25 cellular contexts compared by ENCODE assay signal in genomic region chr5:115736004-115736689, GRCh38.
A peak's percentile ranks its signal among the peaks of the same experiment; 100 is the strongest.
DNase-seq lines count a peak whose midpoint lies in the region; ATAC-seq, FAIRE-seq and TF ChIP-seq lines count a peak whose summit lies in the region.
"Had no signal": no experiment of that assay in that cellular context is flagged by ENCODE, and none has a peak within 500 bp of the region (broad histone marks: within the 10 kb centered on the region; RNA-seq: fewer than 3 reads in every experiment).

No MANE protein-coding gene starts in this region.

- no peak overlapping the region for H3K9ac ChIP-seq in HepG2 (ENCODE audit: insufficient read depth, low read depth, low read length)

- H3K27me3 ChIP-seq in right atrium auricular region = no peaks in the 10 kb centered on the region
- no peaks in the 10 kb centered on the region for H3K27me3 ChIP-seq in HepG2 (ENCODE audit: control insufficient read depth in 1 of 2, insufficient read depth in 2 of 2, low read length in 2 of 2)

- TF ChIP-seq CTCF in right atrium auricular region (IDR thresholded peaks at IDR 0.05) = no peak
- no peak for TF ChIP-seq CTCF in HepG2 (CRISPR knock-in tag; IDR thresholded peaks at IDR 0.05)

- no peaks in the 10 kb centered on the region for H4K20me1 ChIP-seq in HepG2 (ENCODE audit: insufficient read depth, low read length)

- FAIRE-seq in HepG2 (lab: Jason Lieb, UNC) = no peak
- FAIRE-seq: GM12878, HTR-8/SVneo, small intestine, urothelium cell line had no signal

- no peak overlapping the region for H3K4me2 ChIP-seq in HepG2 (ENCODE audit: low read depth, low read length)

- CTCF ChIA-PET in HepG2 (lab: Yijun Ruan, JAX; ENCODE audit: low intra/inter-chr PET ratio, low total read pairs) = no interaction called here

- H3K36me3 Mint-ChIP-seq in activated naive CD8-positive, alpha-beta T cell treated with anti-CD3 and anti-CD28 coated beads, Interleukin-2, amount 50 U/mL, for 24 hours (ENCODE audit: low read depth) = no peaks in the 10 kb centered on the region

- peak; percentile 56 for ATAC-seq in left ventricle myocardium superior
- peak; percentile 76 for ATAC-seq in activated naive CD8-positive, alpha-beta T cell treated with anti-CD3 and anti-CD28 coated beads, Interleukin-2, amount 50 U/mL, for 24 hours
- no peak for ATAC-seq in HepG2
- ATAC-seq in HG03457 (IDR thresholded peaks at IDR 0.05; ENCODE audit: unreplicated experiment) = no peak
- ATAC-seq: GM12878 had no signal

- POLR2A ChIA-PET in HepG2 (lab: Yijun Ruan, JAX) = no interaction called here

- TF ChIP-seq EP300 in HepG2 (IDR thresholded peaks at IDR 0.05; ENCODE audit: low read depth in 2 of 2, low read length in 2 of 2) (no peak), HepG2 (CRISPR knock-in tag; IDR thresholded peaks at IDR 0.05; ENCODE audit: borderline replicate concordance) (no peak)

- H3K27me3 Mint-ChIP-seq in activated naive CD8-positive, alpha-beta T cell treated with anti-CD3 and anti-CD28 coated beads, Interleukin-2, amount 50 U/mL, for 24 hours = peaks cover 32% of the 10 kb centered on the region

- H3K27ac ChIP-seq in right atrium auricular region = peak overlapping the region in 1 of 2 donors; percentile 35
- no peak overlapping the region for H3K27ac ChIP-seq in HepG2 (ENCODE audit: extremely low read length, insufficient read depth, low read length)
- H3K27ac ChIP-seq: C4-2B had no signal

- no peak overlapping the region for H2AFZ ChIP-seq in HepG2 (ENCODE audit: low read length)

- H3K9me3 Mint-ChIP-seq in activated naive CD8-positive, alpha-beta T cell treated with anti-CD3 and anti-CD28 coated beads, Interleukin-2, amount 50 U/mL, for 24 hours = no peaks in the 10 kb centered on the region
- H3K9me3 Mint-ChIP-seq: activated CD4-positive, alpha-beta memory T cell treated with anti-CD3 and anti-CD28 coated beads, Interleukin-2, amount 10 ng/mL, durations not matched to agents 7 days and 5 days; dendritic cell treated with granulocyte-macrophage colony-stimulating factor and Interleukin-4, amounts not matched to agents 40 ng/mL and 50 ng/mL, for 4 days had no signal

- no peak overlapping the region for H3K4me3 Mint-ChIP-seq in activated naive CD8-positive, alpha-beta T cell treated with anti-CD3 and anti-CD28 coated beads, Interleukin-2, amount 50 U/mL, for 24 hours
- H3K4me3 Mint-ChIP-seq: activated CD4-positive, alpha-beta memory T cell treated with anti-CD3 and anti-CD28 coated beads, Interleukin-2, amount 10 ng/mL, durations not matched to agents 7 days and 5 days; dendritic cell treated with granulocyte-macrophage colony-stimulating factor and Interleukin-4, amounts not matched to agents 40 ng/mL and 50 ng/mL, for 4 days had no signal

- BruUV-seq in HepG2 (replicated peaks; lab: Mats Ljungman, UMichigan) = no TSS peak

- in situ Hi-C loops in HepG2 (cut with HindIII; ENCODE audit: extremely low pct_ligation_motif_present, low pct_unique_long_range_greater_than_20kb) = no loop called here

- TF ChIP-seq POLR2A in HepG2 (IDR thresholded peaks at IDR 0.05; ENCODE audit: insufficient read depth in 1 of 2, low read depth in 2 of 2, low read length in 2 of 2) = no peak

- DNase-seq in left ventricle myocardium superior (no peak), right atrium auricular region (ENCODE audit: low spot score) (no peak), HepG2 (ENCODE audit: low spot score) (no peak), NCI-H748 treated with DMSO at 0.1 percent for 48 hours (lab: John Stamatoyannopoulos, UW) (no peak), HT-29 (ENCODE audit: low spot score) (no peak), NCI-H446 (lab: John Stamatoyannopoulos, UW) (no peak)
- DNase-seq in activated naive CD8-positive, alpha-beta T cell treated with anti-CD3 and anti-CD28 coated beads, Interleukin-2, amount 50 U/mL, for 24 hours = no peak
- DNase-seq: activated B cell treated with CpG ODN at 0.5 μM for 24 hours; activated CD4-positive, alpha-beta memory T cell treated with anti-CD3 and anti-CD28 coated beads, Interleukin-2, amount 10 ng/mL, durations not matched to agents 7 days and 5 days; activated naive CD4-positive, alpha-beta T cell; activated T-cell treated with anti-CD3 and anti-CD28 coated beads for 4 hours; central memory CD4-positive, alpha-beta T cell; mesenchymal stem cell; NCI-H1930; NCI-H2227 treated with DMSO at 0.1 percent for 48 hours; OCI-M1; SHP77 treated with DMSO at 0.1 percent for 48 hours; small intestine; stimulated activated CD4-positive, alpha-beta T cell treated with anti-CD3 and anti-CD28 coated beads, Interleukin-1b, Interleukin-23, amount 100 ng/mL, for 48 hours had no signal

- H3K27ac Mint-ChIP-seq in activated naive CD8-positive, alpha-beta T cell treated with anti-CD3 and anti-CD28 coated beads, Interleukin-2, amount 50 U/mL, for 24 hours = peak overlapping the region; percentile 17
- H3K27ac Mint-ChIP-seq: activated B cell treated with CpG ODN at 0.5 μM for 24 hours; activated CD4-positive, alpha-beta memory T cell treated with anti-CD3 and anti-CD28 coated beads, Interleukin-2, amount 10 ng/mL, durations not matched to agents 7 days and 5 days; dendritic cell treated with granulocyte-macrophage colony-stimulating factor and Interleukin-4, amounts not matched to agents 40 ng/mL and 50 ng/mL, for 4 days had no signal

- intact Hi-C loops in left ventricle myocardium superior (cut with micrococcal nuclease) (no loop called here), HepG2 (cut with micrococcal nuclease; ENCODE audit: unreplicated experiment) (no loop called here)

- no peak for TF ChIP-seq RAD21 in HepG2 (CRISPR knock-in tag; IDR thresholded peaks at IDR 0.05)

- H3K79me2 ChIP-seq in HepG2 (ENCODE audit: insufficient read depth, low read length) = no peaks in the 10 kb centered on the region

- H3K4me3 ChIP-seq in right atrium auricular region (no peak overlapping the region), HepG2 (replicated peaks in 1 of 3; ENCODE audit: insufficient read depth in 1 of 3, low read depth in 2 of 3, low read length in 3 of 3) (no peak overlapping the region)
- H3K4me3 ChIP-seq: GM12878 had no signal

- no peaks in the 10 kb centered on the region for H3K4me1 ChIP-seq in right atrium auricular region
- peaks cover 29% of the 10 kb centered on the region for H3K4me1 ChIP-seq in HepG2 (ENCODE audit: insufficient read depth, low read length)

- no peaks in the 10 kb centered on the region for H3K36me3 ChIP-seq in right atrium auricular region
- no peaks in the 10 kb centered on the region for H3K36me3 ChIP-seq in HepG2 (replicated peaks in 1 of 2; ENCODE audit: control insufficient read depth in 1 of 2, insufficient read depth in 2 of 2, low read length in 2 of 2)

- no peaks in the 10 kb centered on the region for H3K9me3 ChIP-seq in right atrium auricular region
- no peaks in the 10 kb centered on the region for H3K9me3 ChIP-seq in HepG2 (ENCODE audit: low read length)

- WGBS in HepG2 (ENCODE audit: low lambda C conversion rate) = 68% methylated on average over 3 of the region's 3 CpGs

- peaks cover 32% of the 10 kb centered on the region for H3K4me1 Mint-ChIP-seq in activated naive CD8-positive, alpha-beta T cell treated with anti-CD3 and anti-CD28 coated beads, Interleukin-2, amount 50 U/mL, for 24 hours

TF ChIP-seq in HepG2, 621 proteins besides CTCF, POLR2A, EP300 and RAD21:
- TF ChIP-seq ZNF382 (CRISPR knock-in tag; IDR thresholded peaks at IDR 0.05; ENCODE audit: borderline replicate concordance) = no peak
- TF ChIP-seq SRSF9 (IDR thresholded peaks at IDR 0.05; ENCODE audit: borderline replicate concordance, insufficient read depth, low read depth, low read length, poor library complexity, severe bottlenecking) = no peak
- TF ChIP-seq CEBPB (IDR thresholded peaks at IDR 0.05; ENCODE audit: borderline replicate concordance, low read depth, low read length) = 0 out of 2 replicates have a peak, but pooled peaks have one; percentile 30

Comparison
In these comparisons a context has a peak if more than half of its experiments do, and no peak if none do; other contexts are left out.
1. ATAC-seq: peak in left ventricle myocardium superior (single experiment) and activated naive CD8-positive, alpha-beta T cell treated with anti-CD3 and anti-CD28 coated beads, Interleukin-2, amount 50 U/mL, for 24 hours (single experiment); none in HepG2 (single experiment) and HG03457 (single experiment).